1 cellular context compared by ENCODE assay signal in the genomic region with DNA sequence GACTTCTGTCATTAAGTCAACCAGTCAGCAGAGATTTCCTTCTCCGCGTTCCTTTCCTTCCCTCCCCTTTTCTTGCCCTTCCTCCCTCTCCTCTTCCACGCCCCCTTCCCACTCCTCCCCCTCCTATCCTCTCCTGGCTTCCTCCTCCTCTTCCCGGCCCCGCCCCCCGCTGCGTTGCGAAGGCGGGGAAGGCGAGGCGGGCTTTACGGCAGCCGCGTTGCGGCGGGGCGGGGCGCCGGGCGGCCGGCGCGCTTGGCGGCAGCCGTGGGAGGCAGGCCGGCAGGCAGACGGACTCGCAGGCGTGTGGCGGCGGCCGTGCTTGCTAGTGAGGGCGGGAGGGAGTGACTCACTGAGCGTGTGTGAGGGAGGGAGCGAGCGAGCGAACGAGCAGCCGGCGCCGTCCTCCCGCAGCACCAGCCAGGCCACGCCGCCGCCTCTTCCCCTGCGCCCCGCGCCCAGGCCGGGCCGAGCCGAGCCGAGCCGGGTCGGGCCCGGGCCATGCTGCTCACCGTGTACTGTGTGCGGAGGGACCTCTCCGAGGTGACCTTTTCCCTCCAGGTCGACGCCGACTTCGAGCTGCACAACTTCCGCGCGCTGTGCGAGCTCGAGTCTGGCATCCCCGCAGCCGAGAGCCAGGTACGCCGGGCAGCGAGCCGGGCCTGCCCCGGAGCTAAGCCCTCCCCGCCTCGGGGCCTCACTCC.
A peak's percentile ranks its signal among the peaks of the same experiment; 100 is the strongest.
TF ChIP-seq lines count a peak whose summit lies in the region.

Gene DDI2, plus strand, starts transcription at position 286 of the 701 bp plus-strand sequence. Its CDS starts 213 bp downstream, at position 499.

TF ChIP-seq in K562, 482 proteins besides CTCF, POLR2A, EP300 and RAD21 (continued from another document and continues in another):
- TF ChIP-seq, protein P1, sequence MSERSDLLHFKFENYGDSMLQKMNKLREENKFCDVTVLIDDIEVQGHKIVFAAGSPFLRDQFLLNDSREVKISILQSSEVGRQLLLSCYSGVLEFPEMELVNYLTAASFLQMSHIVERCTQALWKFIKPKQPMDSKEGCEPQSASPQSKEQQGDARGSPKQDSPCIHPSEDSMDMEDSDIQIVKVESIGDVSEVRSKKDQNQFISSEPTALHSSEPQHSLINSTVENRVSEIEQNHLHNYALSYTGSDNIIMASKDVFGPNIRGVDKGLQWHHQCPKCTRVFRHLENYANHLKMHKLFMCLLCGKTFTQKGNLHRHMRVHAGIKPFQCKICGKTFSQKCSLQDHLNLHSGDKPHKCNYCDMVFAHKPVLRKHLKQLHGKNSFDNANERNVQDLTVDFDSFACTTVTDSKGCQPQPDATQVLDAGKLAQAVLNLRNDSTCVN (CRISPR knock-in tag; IDR thresholded peaks at IDR 0.05): 0 out of 2 replicates have a peak, but pooled peaks have one; percentile 29
- TF ChIP-seq GTF2B (IDR thresholded peaks at IDR 0.05; ENCODE audit: extremely low read depth, insufficient read length) (peak; percentile 22), ZNF175 (CRISPR knock-in tag; IDR thresholded peaks at IDR 0.05; ENCODE audit: low read depth) (peak; percentile 73; the same call in 1 of the 2 replicates), STAT5B (CRISPR knock-in tag; IDR thresholded peaks at IDR 0.05) (no peak), MXI1 (IDR thresholded peaks at IDR 0.05; ENCODE audit: low read depth, low read length) (peak; percentile 77), HMGN3 (IDR thresholded peaks at IDR 0.05; ENCODE audit: borderline replicate concordance, extremely low read depth, insufficient read length, low read depth, low read length) (peak; percentile 98), SAP30 (IDR thresholded peaks at IDR 0.05; ENCODE audit: borderline replicate concordance, insufficient read depth, low read depth, low read length, poor library complexity, severe bottlenecking) (peak; percentile 95), ESRRA (IDR thresholded peaks at IDR 0.05; ENCODE audit: borderline replicate concordance, low read depth) (peak; percentile 71), CBX5 (IDR thresholded peaks at IDR 0.05; ENCODE audit: borderline replicate concordance, low read depth) (peak; percentile 18; the same call in 1 of the 2 replicates), CREB1 (IDR thresholded peaks at IDR 0.05) (peak; percentile 69; the same call in 1 of the 2 replicates), CREB1 (CRISPR knock-in tag; IDR thresholded peaks at IDR 0.05) (peak; percentile 64), NONO (IDR thresholded peaks at IDR 0.05; ENCODE audit: low read depth in 2 of 2, low read length in 1 of 2) (peak; percentile 75 to 95), CHCHD3 (CRISPR knock-in tag; IDR thresholded peaks at IDR 0.05) (0 out of 2 replicates have a peak, but pooled peaks have one; percentile 41), MED1 (CRISPR knock-in tag; IDR thresholded peaks at IDR 0.05; ENCODE audit: borderline replicate concordance) (0 out of 2 replicates have a peak, but pooled peaks have one; percentile 91), MYNN (IDR thresholded peaks at IDR 0.05) (no peak), MYNN (CRISPR knock-in tag; IDR thresholded peaks at IDR 0.05) (no peak), CCNT2 (IDR thresholded peaks at IDR 0.05; ENCODE audit: borderline replicate concordance, extremely low read depth, insufficient read length, low read depth, low read length) (peak; percentile 99), NR1H2 (CRISPR knock-in tag; IDR thresholded peaks at IDR 0.05) (0 out of 2 replicates have a peak, but pooled peaks have one; percentile 71), PCBP2 (IDR thresholded peaks at IDR 0.05; ENCODE audit: low read depth, low read length, poor library complexity, severe bottlenecking) (peak; percentile 56), ZNF655 (CRISPR knock-in tag; IDR thresholded peaks at IDR 0.05) (no peak), NEUROD1 (IDR thresholded peaks at IDR 0.05; ENCODE audit: borderline replicate concordance, low read depth, low read length, partially characterized antibody) (peak; percentile 51), HCFC1 (IDR thresholded peaks at IDR 0.05; ENCODE audit: low read depth, low read length) (peak; percentile 64), MYC (IDR thresholded peaks at IDR 0.05; ENCODE audit: low read depth, low read length) (peak; percentile 89), MYC (CRISPR knock-in tag; IDR thresholded peaks at IDR 0.05; ENCODE audit: borderline replicate concordance, low read depth) (no peak), ZBTB33 (CRISPR knock-in tag; IDR thresholded peaks at IDR 0.05) (peak; percentile 26; the same call in 1 of the 2 replicates), ZNF551 (CRISPR knock-in tag; IDR thresholded peaks at IDR 0.05) (no peak)
- TF ChIP-seq, protein P2, sequence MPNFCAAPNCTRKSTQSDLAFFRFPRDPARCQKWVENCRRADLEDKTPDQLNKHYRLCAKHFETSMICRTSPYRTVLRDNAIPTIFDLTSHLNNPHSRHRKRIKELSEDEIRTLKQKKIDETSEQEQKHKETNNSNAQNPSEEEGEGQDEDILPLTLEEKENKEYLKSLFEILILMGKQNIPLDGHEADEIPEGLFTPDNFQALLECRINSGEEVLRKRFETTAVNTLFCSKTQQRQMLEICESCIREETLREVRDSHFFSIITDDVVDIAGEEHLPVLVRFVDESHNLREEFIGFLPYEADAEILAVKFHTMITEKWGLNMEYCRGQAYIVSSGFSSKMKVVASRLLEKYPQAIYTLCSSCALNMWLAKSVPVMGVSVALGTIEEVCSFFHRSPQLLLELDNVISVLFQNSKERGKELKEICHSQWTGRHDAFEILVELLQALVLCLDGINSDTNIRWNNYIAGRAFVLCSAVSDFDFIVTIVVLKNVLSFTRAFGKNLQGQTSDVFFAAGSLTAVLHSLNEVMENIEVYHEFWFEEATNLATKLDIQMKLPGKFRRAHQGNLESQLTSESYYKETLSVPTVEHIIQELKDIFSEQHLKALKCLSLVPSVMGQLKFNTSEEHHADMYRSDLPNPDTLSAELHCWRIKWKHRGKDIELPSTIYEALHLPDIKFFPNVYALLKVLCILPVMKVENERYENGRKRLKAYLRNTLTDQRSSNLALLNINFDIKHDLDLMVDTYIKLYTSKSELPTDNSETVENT (CRISPR knock-in tag; IDR thresholded peaks at IDR 0.05): peak; percentile 95
- TF ChIP-seq, protein P3, sequence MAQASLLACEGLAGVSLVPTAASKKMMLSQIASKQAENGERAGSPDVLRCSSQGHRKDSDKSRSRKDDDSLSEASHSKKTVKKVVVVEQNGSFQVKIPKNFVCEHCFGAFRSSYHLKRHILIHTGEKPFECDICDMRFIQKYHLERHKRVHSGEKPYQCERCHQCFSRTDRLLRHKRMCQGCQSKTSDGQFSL (CRISPR knock-in tag; IDR thresholded peaks at IDR 0.05): 0 out of 2 replicates have a peak, but pooled peaks have one; percentile 42
- TF ChIP-seq, protein P3 (tag; IDR thresholded peaks at IDR 0.05): no peak
- TF ChIP-seq, protein P4, sequence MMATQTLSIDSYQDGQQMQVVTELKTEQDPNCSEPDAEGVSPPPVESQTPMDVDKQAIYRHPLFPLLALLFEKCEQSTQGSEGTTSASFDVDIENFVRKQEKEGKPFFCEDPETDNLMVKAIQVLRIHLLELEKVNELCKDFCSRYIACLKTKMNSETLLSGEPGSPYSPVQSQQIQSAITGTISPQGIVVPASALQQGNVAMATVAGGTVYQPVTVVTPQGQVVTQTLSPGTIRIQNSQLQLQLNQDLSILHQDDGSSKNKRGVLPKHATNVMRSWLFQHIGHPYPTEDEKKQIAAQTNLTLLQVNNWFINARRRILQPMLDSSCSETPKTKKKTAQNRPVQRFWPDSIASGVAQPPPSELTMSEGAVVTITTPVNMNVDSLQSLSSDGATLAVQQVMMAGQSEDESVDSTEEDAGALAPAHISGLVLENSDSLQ (IDR thresholded peaks at IDR 0.05): peak; percentile 48; the same call in 1 of the 2 replicates
- TF ChIP-seq, protein P5, sequence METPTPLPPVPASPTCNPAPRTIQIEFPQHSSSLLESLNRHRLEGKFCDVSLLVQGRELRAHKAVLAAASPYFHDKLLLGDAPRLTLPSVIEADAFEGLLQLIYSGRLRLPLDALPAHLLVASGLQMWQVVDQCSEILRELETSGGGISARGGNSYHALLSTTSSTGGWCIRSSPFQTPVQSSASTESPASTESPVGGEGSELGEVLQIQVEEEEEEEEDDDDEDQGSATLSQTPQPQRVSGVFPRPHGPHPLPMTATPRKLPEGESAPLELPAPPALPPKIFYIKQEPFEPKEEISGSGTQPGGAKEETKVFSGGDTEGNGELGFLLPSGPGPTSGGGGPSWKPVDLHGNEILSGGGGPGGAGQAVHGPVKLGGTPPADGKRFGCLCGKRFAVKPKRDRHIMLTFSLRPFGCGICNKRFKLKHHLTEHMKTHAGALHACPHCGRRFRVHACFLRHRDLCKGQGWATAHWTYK (CRISPR knock-in tag; IDR thresholded peaks at IDR 0.05): peak; percentile 43; the same call in 1 of the 2 replicates
- TF ChIP-seq, protein P6, sequence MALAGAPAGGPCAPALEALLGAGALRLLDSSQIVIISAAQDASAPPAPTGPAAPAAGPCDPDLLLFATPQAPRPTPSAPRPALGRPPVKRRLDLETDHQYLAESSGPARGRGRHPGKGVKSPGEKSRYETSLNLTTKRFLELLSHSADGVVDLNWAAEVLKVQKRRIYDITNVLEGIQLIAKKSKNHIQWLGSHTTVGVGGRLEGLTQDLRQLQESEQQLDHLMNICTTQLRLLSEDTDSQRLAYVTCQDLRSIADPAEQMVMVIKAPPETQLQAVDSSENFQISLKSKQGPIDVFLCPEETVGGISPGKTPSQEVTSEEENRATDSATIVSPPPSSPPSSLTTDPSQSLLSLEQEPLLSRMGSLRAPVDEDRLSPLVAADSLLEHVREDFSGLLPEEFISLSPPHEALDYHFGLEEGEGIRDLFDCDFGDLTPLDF (CRISPR knock-in tag; IDR thresholded peaks at IDR 0.05): peak; percentile 72
